Comparison of ENCODE assay signal across 27 cellular contexts in the genomic region with DNA sequence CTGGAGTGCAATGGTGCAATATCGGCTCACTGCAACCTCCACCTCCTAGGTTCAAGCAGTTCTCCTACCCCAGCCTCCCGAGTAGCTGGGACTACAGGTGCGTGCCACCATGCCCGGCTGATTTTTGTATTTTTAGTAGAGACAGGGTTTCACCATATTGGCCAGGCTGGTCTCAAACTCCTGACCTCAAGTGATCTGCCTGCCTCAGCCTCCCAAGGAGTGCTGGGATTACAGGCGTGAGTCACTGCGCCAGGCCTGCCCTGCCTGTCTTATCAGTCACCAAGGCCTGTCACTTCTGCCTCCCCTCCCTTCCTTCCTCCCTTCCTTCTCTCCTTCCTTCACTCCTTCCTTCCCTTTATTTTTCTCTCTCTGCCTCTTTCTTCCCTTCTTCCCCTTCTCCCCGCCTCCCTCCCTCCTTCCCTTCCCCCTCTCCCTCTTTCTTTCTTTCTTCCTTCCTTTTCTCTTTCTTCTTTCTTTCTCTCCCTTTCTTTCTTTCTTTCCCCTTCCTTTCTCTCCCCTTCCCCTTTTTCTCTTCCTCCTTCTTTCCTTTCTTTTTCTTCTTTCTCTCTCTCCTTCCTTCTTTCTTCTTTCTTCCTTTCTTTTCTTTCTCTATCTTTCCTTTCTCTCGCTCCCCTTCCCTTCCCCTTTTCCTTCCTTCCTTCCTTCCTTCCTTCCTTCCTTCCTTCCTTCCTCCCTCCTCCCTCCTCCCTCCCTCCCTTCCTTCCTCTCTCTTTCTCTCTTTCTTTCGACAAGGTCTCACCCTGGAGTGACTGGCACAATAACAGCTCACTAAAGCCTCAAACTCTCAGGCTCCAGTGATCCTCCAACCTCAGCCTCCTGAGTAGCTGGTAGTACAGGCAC. TPM values are rescaled to one million over a fixed set of nuclear protein-coding genes. Genes with fewer than 3 reads are reported as not detected.
DNase-seq lines count a peak whose midpoint lies in the region; ATAC-seq, FAIRE-seq and TF ChIP-seq lines count a peak whose summit lies in the region.
"Had no signal": no experiment of that assay in that cellular context is flagged by ENCODE, and none has a peak within 500 bp of the region (broad histone marks: within the 10 kb centered on the region; RNA-seq: fewer than 3 reads in every experiment).

No MANE protein-coding gene starts in this region.

- peaks cover 10% of the 10 kb centered on the region for H3K79me2 ChIP-seq in HepG2 (ENCODE audit: insufficient read depth, low read length)

- H3K4me3 ChIP-seq in HepG2 (replicated peaks in 1 of 3; ENCODE audit: insufficient read depth in 1 of 3, low read depth in 2 of 3, low read length in 3 of 3) (no peak overlapping the region), right lobe of liver (no peak overlapping the region), SK-N-MC (no peak overlapping the region), right cardiac atrium (ENCODE audit: low read length) (no peak overlapping the region), Peyer's patch (no peak overlapping the region)
- H3K4me3 ChIP-seq: gastrocnemius medialis, GM23338, hepatocyte, transverse colon had no signal

- intact Hi-C loops in HepG2 (cut with micrococcal nuclease; ENCODE audit: unreplicated experiment) (no loop called here), right lobe of liver (cut with DNase I) (no loop called here), right cardiac atrium (cut with DNase I) (no loop called here)

- no peaks in the 10 kb centered on the region for H3K36me3 ChIP-seq in HepG2 (replicated peaks in 1 of 2; ENCODE audit: control insufficient read depth in 1 of 2, insufficient read depth in 2 of 2, low read length in 2 of 2)
- no peaks in the 10 kb centered on the region for H3K36me3 ChIP-seq in right lobe of liver
- H3K36me3 ChIP-seq in SK-N-MC (ENCODE audit: insufficient read depth, low read length), result no peaks in the 10 kb centered on the region
- H3K36me3 ChIP-seq in Peyer's patch, result no peaks in the 10 kb centered on the region
- H3K36me3 ChIP-seq: BE2C, brain microvascular endothelial cell, gastrocnemius medialis, neutrophil, transverse colon had no signal

- H3K27ac ChIP-seq in HepG2 (ENCODE audit: extremely low read length, insufficient read depth, low read length) (no peak overlapping the region), right lobe of liver (no peak overlapping the region), SK-N-MC (peak overlapping the region; percentile 54; the same call in 1 of the 2 replicates), right cardiac atrium (ENCODE audit: low read length) (peak overlapping the region; percentile 93), Peyer's patch (no peak overlapping the region)
- H3K27ac ChIP-seq: brain microvascular endothelial cell, gastrocnemius medialis, hepatocyte, neutrophil, transverse colon had no signal

- TF ChIP-seq POLR2A in HepG2 (IDR thresholded peaks at IDR 0.05; ENCODE audit: insufficient read depth in 1 of 2, low read depth in 2 of 2, low read length in 2 of 2) (no peak), right lobe of liver (IDR thresholded peaks at IDR 0.05) (no peak), Peyer's patch (IDR thresholded peaks at IDR 0.05) (no peak)

- no peak for FAIRE-seq in HepG2 (lab: Jason Lieb, UNC)
- FAIRE-seq: endothelial cell of umbilical vein had no signal

- 80% methylated on average over 9 of the region's 9 CpGs for WGBS in HepG2 (ENCODE audit: low lambda C conversion rate)
- 83% methylated on average over 4 of the region's 9 CpGs for WGBS in right lobe of liver (ENCODE audit: insufficient coverage, low coverage, low lambda C conversion rate, missing lambda C conversion rate)
- WGBS in right cardiac atrium, result 73% methylated on average over 9 of the region's 9 CpGs

- BruUV-seq in HepG2 (replicated peaks; lab: Mats Ljungman, UMichigan), result no TSS peak

- POLR2A ChIA-PET in HepG2 (lab: Yijun Ruan, JAX), result no interaction called here

- no peak for DNase-seq in HepG2 (ENCODE audit: low spot score)
- no peak for DNase-seq in right lobe of liver
- DNase-seq in SK-N-MC (ENCODE audit: low read depth, low spot score), result no peak
- DNase-seq in right cardiac atrium, result no peak
- DNase-seq in Peyer's patch, result no peak
- DNase-seq in NCI-H1417 (lab: John Stamatoyannopoulos, UW), result no peak
- DNase-seq in activated CD4-positive, alpha-beta T cell treated with anti-CD3 and anti-CD28 coated beads for 1 hour, result no peak
- DNase-seq: activated CD4-positive, alpha-beta T cell treated with anti-CD3 and anti-CD28 coated beads, Interleukin-2, amount 50 U/mL, for 48 hours; activated CD8-positive, alpha-beta memory T cell treated with anti-CD3 and anti-CD28 coated beads, Interleukin-2, amount 50 U/mL, for 4 hours; activated naive CD4-positive, alpha-beta T cell treated with anti-CD3 and anti-CD28 coated beads, Interleukin-2, amount 50 U/mL, for 16 hours; BE2C; brain microvascular endothelial cell; DMS 273 treated with DMSO at 0.1 percent for 48 hours; gastrocnemius medialis; NCI-H446; NCI-H774; stimulated activated CD4-positive, alpha-beta T cell treated with anti-CD3 and anti-CD28 coated beads, Interleukin-12 subunit alpha, Interleukin-12 subunit beta, amount 100 ng/mL, for 4 hours; stimulated activated CD4-positive, alpha-beta T cell treated with anti-CD3 and anti-CD28 coated beads, Interleukin-2, amount 100 ng/mL, for 48 hours; T-cell; transverse colon had no signal

- in situ Hi-C loops in HepG2 (cut with HindIII; ENCODE audit: extremely low pct_ligation_motif_present, low pct_unique_long_range_greater_than_20kb), result no loop called here

- TF ChIP-seq RAD21 in HepG2 (CRISPR knock-in tag; IDR thresholded peaks at IDR 0.05), result no peak

- peaks cover 17% of the 10 kb centered on the region for H3K4me1 ChIP-seq in HepG2 (ENCODE audit: insufficient read depth, low read length)
- H3K4me1 ChIP-seq in right lobe of liver, result peaks cover 0 to 14% (median 2%) of the 10 kb centered on the region in 4 donors
- no peaks in the 10 kb centered on the region for H3K4me1 ChIP-seq in right cardiac atrium (ENCODE audit: control insufficient read depth, insufficient read depth, low read length)
- peaks cover 0 to 16% (median 5%) of the 10 kb centered on the region in 4 donors for H3K4me1 ChIP-seq in Peyer's patch

- H3K9me3 ChIP-seq in HepG2 (ENCODE audit: low read length), result no peaks in the 10 kb centered on the region
- H3K9me3 ChIP-seq in right lobe of liver, result no peaks in the 10 kb centered on the region
- no peaks in the 10 kb centered on the region for H3K9me3 ChIP-seq in SK-N-MC (ENCODE audit: low read depth, low read length)
- H3K9me3 ChIP-seq in right cardiac atrium (ENCODE audit: control insufficient read depth, low read length), result no peaks in the 10 kb centered on the region
- H3K9me3 ChIP-seq in Peyer's patch, result no peaks in the 10 kb centered on the region
- H3K9me3 ChIP-seq: BE2C, gastrocnemius medialis, neutrophil, transverse colon had no signal

- TF ChIP-seq CTCF in HepG2 (CRISPR knock-in tag; IDR thresholded peaks at IDR 0.05) (no peak), right lobe of liver (IDR thresholded peaks at IDR 0.05) (no peak), Peyer's patch (IDR thresholded peaks at IDR 0.05) (no peak)

- TF ChIP-seq EP300 in HepG2 (IDR thresholded peaks at IDR 0.05; ENCODE audit: low read depth in 2 of 2, low read length in 2 of 2) (no peak), HepG2 (CRISPR knock-in tag; IDR thresholded peaks at IDR 0.05; ENCODE audit: borderline replicate concordance) (no peak)

- H3K27me3 ChIP-seq in HepG2 (ENCODE audit: control insufficient read depth in 1 of 2, insufficient read depth in 2 of 2, low read length in 2 of 2) (no peaks in the 10 kb centered on the region; a peak in 1 of 5 replicates), right lobe of liver (no peaks in the 10 kb centered on the region), right cardiac atrium (ENCODE audit: control insufficient read depth, insufficient read depth) (no peaks in the 10 kb centered on the region), Peyer's patch (no peaks in the 10 kb centered on the region)
- H3K27me3 ChIP-seq: BE2C, brain microvascular endothelial cell, gastrocnemius medialis, hepatocyte, transverse colon had no signal

- peak overlapping the region; percentile 100; the same call in 1 of the 2 replicates for H3K4me2 ChIP-seq in HepG2 (ENCODE audit: low read depth, low read length)
- H3K4me2 ChIP-seq: GM23338, hepatocyte had no signal

- no peak overlapping the region for H2AFZ ChIP-seq in HepG2 (ENCODE audit: low read length)
- H2AFZ ChIP-seq: GM23338, hepatocyte had no signal

- H3K9ac ChIP-seq in HepG2 (ENCODE audit: insufficient read depth, low read depth, low read length) (no peak overlapping the region), SK-N-MC (ENCODE audit: insufficient read length) (no peak overlapping the region)

- CTCF ChIA-PET in HepG2 (lab: Yijun Ruan, JAX; ENCODE audit: low intra/inter-chr PET ratio, low total read pairs), result no interaction called here

- H4K20me1 ChIP-seq in HepG2 (ENCODE audit: insufficient read depth, low read length), result no peaks in the 10 kb centered on the region

- ATAC-seq in HepG2 (no peak), right lobe of liver (no peak), right cardiac atrium (no peak)
- ATAC-seq: activated CD4-positive, CD25-positive, alpha-beta regulatory T cell treated with anti-CD3 and anti-CD28 coated beads, Interleukin-2, amount 50 U/mL, for 24 hours; activated T-helper 17 cell treated with anti-CD3 and anti-CD28 coated beads, Interleukin-2, amount 50 U/mL, for 72 hours; gastrocnemius medialis; GM23338; sciatic nerve; T-cell had no signal

RNA-seq across cellular contexts. Expression of a gene that starts 3.1 kb away (rescaled TPM):
- total RNA-seq in HepG2 (2016; rRNA removed; fragmentation: Illumina TruSeq; extraction: Trizol), result 19.4 and 23.5 TPM in 2 replicates
- total RNA-seq in HepG2 (2016; cell fraction: cytosol; rRNA removed; fragmentation: Illumina TruSeq; extraction: Trizol; ENCODE audit: low read depth), result 28.3 and 28.8 TPM in 2 replicates
- 17.6 and 21.2 TPM in 2 replicates for total RNA-seq in HepG2 (2016; cell fraction: insoluble cytoplasmic fraction; rRNA removed; fragmentation: Illumina TruSeq; extraction: Trizol)
- 41.5 and 54.6 TPM in 2 replicates for total RNA-seq in HepG2 (2016; cell fraction: membrane; rRNA removed; fragmentation: Illumina TruSeq; extraction: Trizol)
- total RNA-seq in HepG2 (2016; cell fraction: nucleus; rRNA removed; fragmentation: Illumina TruSeq; extraction: Trizol), result 28.2 and 31.4 TPM in 2 replicates
- polyA plus RNA-seq in HepG2 (2011; rRNA removed), result 15.4 and 17.3 TPM in 2 replicates
- 9.8 and 14.0 TPM in 2 replicates for polyA plus RNA-seq in HepG2 (2011; cell fraction: cytosol; rRNA removed)
- polyA plus RNA-seq in HepG2 (2011; cell fraction: nucleus; rRNA removed), result 10.7 and 11.0 TPM in 2 replicates
- polyA plus RNA-seq in HepG2 (2012), result 10.8 and 12.8 TPM in 2 replicates
- 36.8 and 37.8 TPM in 2 replicates for polyA plus RNA-seq in HepG2 (2016; cell fraction: cytosol; fragmentation: Illumina TruSeq; extraction: Trizol; ENCODE audit: low read depth)
- polyA plus RNA-seq in HepG2 (2016; cell fraction: insoluble cytoplasmic fraction; fragmentation: Illumina TruSeq; extraction: Trizol; ENCODE audit: low read depth), result 22.0 and 24.7 TPM in 2 replicates
- polyA plus RNA-seq in HepG2 (2016; cell fraction: membrane; fragmentation: Illumina TruSeq; extraction: Trizol; ENCODE audit: low read depth), result 45.3 and 51.8 TPM in 2 replicates
- 22.5 and 23.7 TPM in 2 replicates for polyA plus RNA-seq in HepG2 (2016; cell fraction: nucleus; fragmentation: Illumina TruSeq; extraction: Trizol; ENCODE audit: insufficient read depth, low read depth)
- 13.2 and 58.2 TPM in 2 replicates for polyA minus RNA-seq in HepG2 (2011; rRNA and poly(A)+ RNA removed; ENCODE audit: low replicate concordance)
- 15.7 and 18.9 TPM in 2 replicates for polyA minus RNA-seq in HepG2 (2011; cell fraction: cytosol; rRNA and poly(A)+ RNA removed)
- 45.2 and 45.3 TPM in 2 replicates for polyA minus RNA-seq in HepG2 (2011; cell fraction: nucleus; rRNA and poly(A)+ RNA removed)
- 10 to 100 TPM; 17.4 to 29.9 (median 22.4) TPM for total RNA-seq in right lobe of liver
- 10 to 100 TPM; 35.2 to 36.8 (median 36.3) TPM for total RNA-seq in right cardiac atrium
- 25.0 TPM for polyA plus RNA-seq in right cardiac atrium
- 10 to 100 TPM; 26.8 to 39.6 (median 29.8) TPM for total RNA-seq in Peyer's patch

Comparison
In these comparisons a context has a peak if more than half of its experiments do, and no peak if none do; other contexts are left out.
1. H3K27ac ChIP-seq: peak in SK-N-MC (single experiment) and right cardiac atrium (single experiment); none in HepG2 (single experiment), right lobe of liver (0 of 3) and Peyer's patch (0 of 4).